8 cellular contexts compared by ENCODE assay signal in the genomic region with DNA sequence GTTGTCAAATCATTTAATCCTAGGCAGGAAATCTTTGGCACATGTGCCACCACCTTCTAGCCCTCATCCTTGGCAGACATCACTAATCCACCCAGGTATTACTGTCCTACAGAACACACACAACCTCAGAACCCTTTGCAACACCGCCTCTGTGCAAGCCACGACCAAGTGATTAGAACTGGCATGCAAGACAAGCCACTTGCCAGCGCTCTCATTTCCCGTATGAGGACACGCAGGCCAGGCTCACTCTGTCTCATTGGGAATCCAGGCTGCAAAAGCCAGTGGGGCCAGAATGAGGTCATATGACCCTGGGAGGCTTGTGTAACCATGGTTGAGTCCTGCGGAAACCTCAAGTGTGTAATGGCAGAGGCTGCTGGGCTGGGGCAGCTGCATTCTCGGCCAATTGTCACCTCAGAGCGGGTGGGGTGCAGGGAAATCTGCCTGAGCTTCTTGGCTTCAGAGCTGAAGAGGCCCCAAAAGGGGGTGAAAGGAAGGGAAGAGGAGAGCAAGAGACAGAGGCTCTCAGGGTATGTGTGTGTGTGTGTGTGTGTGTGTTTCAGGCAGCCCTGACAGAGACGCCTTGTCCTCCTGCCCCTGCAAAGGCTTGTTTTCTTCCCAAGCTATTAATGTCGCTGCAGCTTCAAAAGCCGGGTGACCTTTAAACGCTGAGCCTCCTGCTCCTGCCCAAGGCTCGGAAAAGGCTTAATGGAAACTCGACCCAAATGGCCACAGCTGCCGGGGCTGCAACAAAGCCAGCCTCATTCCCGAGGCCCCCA. TPM values are rescaled to one million over a fixed set of nuclear protein-coding genes. Genes with fewer than 3 reads are reported as not detected.
DNase-seq lines count a peak whose midpoint lies in the region; ATAC-seq and TF ChIP-seq lines count a peak whose summit lies in the region.

No MANE protein-coding gene starts in this region.

- no peaks in the 10 kb centered on the region for H3K36me3 ChIP-seq in adrenal gland (replicated peaks in 1 of 2)
- no peaks in the 10 kb centered on the region for H3K36me3 ChIP-seq in CD4-positive, alpha-beta memory T cell (ENCODE audit: insufficient read depth, low read length)

- DNase-seq in EH (ENCODE audit: low read depth) (peak; percentile 99), NCI-H146 treated with DMSO at 0.1 percent for 48 hours (lab: John Stamatoyannopoulos, UW; ENCODE audit: unreplicated experiment) (peak; percentile 30), adrenal gland (peak; percentile 91 to 99 (median 98)), Right ventricle myocardium inferior (ENCODE audit: missing footprints) (peak; percentile 94), nucleus accumbens (lab: John Stamatoyannopoulos, UW) (peak in 53 of 56 donors; percentile 44 to 90 (median 78)), GM10248 (ENCODE audit: extremely low spot score) (no peak)
- DNase-seq in stimulated activated CD4-positive, alpha-beta T cell treated with anti-CD3 and anti-CD28 coated beads, Interleukin-4, amount 100 ng/mL, for 24 hours: no peak
- no peak for DNase-seq in CD4-positive, alpha-beta memory T cell

- H3K27ac Mint-ChIP-seq in CD4-positive, alpha-beta memory T cell: no peak overlapping the region

- no peaks in the 10 kb centered on the region for H3K36me3 Mint-ChIP-seq in CD4-positive, alpha-beta memory T cell

- no peak overlapping the region for H3K4me3 Mint-ChIP-seq in CD4-positive, alpha-beta memory T cell

- H3K27ac ChIP-seq in adrenal gland: peak overlapping the region; percentile 93 to 99 (median 99)
- no peak overlapping the region for H3K27ac ChIP-seq in CD4-positive, alpha-beta memory T cell (ENCODE audit: low read depth, low read length)

- peaks cover 2 to 7% (median 5%) of the 10 kb centered on the region in 4 donors for H3K4me1 Mint-ChIP-seq in CD4-positive, alpha-beta memory T cell

- CTCF ChIA-PET in GM10248 (lab: Yijun Ruan, JAX): interaction anchor here (0.9 to 7.1 kb wide), 33 partner anchors 8 to 221 kb away, joined by 3 to 57 read pairs (median 5); a partner anchor contains a TSS
- CTCF ChIA-PET in CD4-positive, alpha-beta memory T cell (lab: Charles Lee; ENCODE audit: partially characterized antibody): interaction anchor here (0.5 to 8.2 kb wide), 18 partner anchors 11 to 799 kb away, joined by 3 to 150 read pairs (median 4); a partner anchor contains a TSS

- no peaks in the 10 kb centered on the region for H3K27me3 ChIP-seq in adrenal gland
- no peaks in the 10 kb centered on the region for H3K27me3 ChIP-seq in CD4-positive, alpha-beta memory T cell (ENCODE audit: insufficient read depth, low read length)

- H3K4me3 ChIP-seq in adrenal gland: peak overlapping the region in 2 of 4 donors; percentile 21 to 48
- H3K4me3 ChIP-seq in CD4-positive, alpha-beta memory T cell (ENCODE audit: low read length in 2 of 2): no peak overlapping the region

- peaks cover 0 to 6% of the 10 kb centered on the region in 2 donors for H3K27me3 Mint-ChIP-seq in CD4-positive, alpha-beta memory T cell

- peaks cover 62 to 78% of the 10 kb centered on the region in 2 donors for H3K4me1 ChIP-seq in adrenal gland (replicated peaks in 1 of 2)
- H3K4me1 ChIP-seq in CD4-positive, alpha-beta memory T cell (ENCODE audit: insufficient read depth, low read length): no peaks in the 10 kb centered on the region

- no peaks in the 10 kb centered on the region for H3K9me3 ChIP-seq in adrenal gland (replicated peaks in 1 of 3)
- no peaks in the 10 kb centered on the region for H3K9me3 ChIP-seq in CD4-positive, alpha-beta memory T cell (ENCODE audit: control insufficient read depth in 1 of 2, low read length in 2 of 2)

- H3K9me3 Mint-ChIP-seq in CD4-positive, alpha-beta memory T cell: no peaks in the 10 kb centered on the region

- TF ChIP-seq POLR2A in adrenal gland (IDR thresholded peaks at IDR 0.05): peak; percentile 40 to 95

- POLR2A ChIA-PET in GM10248 (lab: Yijun Ruan, JAX): interaction anchor here (1.0 kb wide), 1 partner anchor 10 kb away, joined by 3 read pairs; no protein-coding TSS in a partner anchor
- POLR2A ChIA-PET in CD4-positive, alpha-beta memory T cell (lab: Charles Lee; ENCODE audit: partially characterized antibody): interaction anchor here (1.0 to 1.3 kb wide), 4 partner anchors 93 to 114 kb away, joined by 3 to 4 read pairs (median 4); a partner anchor contains a TSS

- TF ChIP-seq CTCF in adrenal gland (IDR thresholded peaks at IDR 0.05) (peak in 2 of 6 experiments; percentile 14 to 29), GM10248 (IDR thresholded peaks at IDR 0.05; ENCODE audit: control extremely low read depth, extremely low read depth, low read depth, missing control alignments) (no peak)

- peak; percentile 89 for ATAC-seq in Right ventricle myocardium inferior

- 3 to 7% (median 5%) methylated on average over 8 to 16 of the region's 16 CpGs for WGBS in adrenal gland, 4 donors

- intact Hi-C loops in adrenal gland (cut with DNase I): no loop called here
- intact Hi-C loops in Right ventricle myocardium inferior (cut with DNase I): loop anchor here (1.0 to 2.0 kb wide), 4 partner anchors 24 to 94 kb away; a partner anchor contains a TSS
- intact Hi-C loops in CD4-positive, alpha-beta memory T cell (cut with micrococcal nuclease): loop anchor here (1.0 to 10.0 kb wide), 6 partner anchors 54 to 279 kb away; a partner anchor contains a TSS

RNA-seq across cellular contexts. Expression of a gene that starts 43.2 kb away (rescaled TPM):
- 10 to 100 TPM in 7 of 8 donors, 1 to 10 TPM in 1; 8.5 to 52.2 (median 36.6) TPM for total RNA-seq in adrenal gland
- 10 to 100 TPM; 10.3 to 70.4 (median 10.8) TPM for polyA plus RNA-seq in adrenal gland
- 86.7 TPM for total RNA-seq in Right ventricle myocardium inferior
- 10 to 100 TPM; 28.7 to 29.5 TPM for total RNA-seq in CD4-positive, alpha-beta memory T cell
- polyA plus RNA-seq in CD4-positive, alpha-beta memory T cell: 10 to 100 TPM; 35.7 to 41.7 TPM

Comparison
In these comparisons a context has a peak if more than half of its experiments do, and no peak if none do; other contexts are left out.
1. DNase-seq: peak in EH (single experiment), NCI-H146 treated with DMSO at 0.1 percent for 48 hours (single experiment), adrenal gland (7 of 7), Right ventricle myocardium inferior (single experiment) and nucleus accumbens (53 of 56); none in stimulated activated CD4-positive, alpha-beta T cell treated with anti-CD3 and anti-CD28 coated beads, Interleukin-4, amount 100 ng/mL, for 24 hours (single experiment), GM10248 (single experiment) and CD4-positive, alpha-beta memory T cell (0 of 5).
2. intact Hi-C loops: an anchor here in Right ventricle myocardium inferior (1.0 to 2.0 kb wide) and CD4-positive, alpha-beta memory T cell (1.0 to 10.0 kb wide); none called in adrenal gland.